Comparison of ENCODE assay signal across 35 cellular contexts in the genomic region with DNA sequence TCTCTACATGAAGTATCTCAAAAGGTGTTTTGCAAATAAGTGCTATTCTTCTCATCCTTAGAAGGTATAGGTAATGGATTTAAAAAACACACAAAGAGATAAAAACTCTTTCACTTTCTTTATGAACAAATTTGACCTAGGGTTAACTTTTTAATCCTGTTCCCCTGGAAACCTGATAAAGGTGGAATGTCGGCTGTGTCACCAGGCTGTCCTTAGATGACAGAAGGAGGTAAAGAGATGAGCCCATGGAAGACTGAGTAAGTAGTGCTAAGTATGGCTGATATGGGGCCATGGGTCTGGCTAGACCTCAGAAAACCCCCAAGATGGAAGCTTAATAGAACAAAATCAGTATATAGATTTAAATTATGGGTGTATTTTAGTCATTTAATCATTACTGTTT.
"Had no signal": no experiment of that assay in that cellular context is flagged by ENCODE, and none has a peak within 500 bp of the region (broad histone marks: within the 10 kb centered on the region; RNA-seq: fewer than 3 reads in every experiment).

No MANE protein-coding gene starts in this region.

- H3K27ac ChIP-seq: VCaP, WERI-Rb-1 had no signal

- H3K36me3 Mint-ChIP-seq: activated CD4-positive, alpha-beta memory T cell treated with anti-CD3 and anti-CD28 coated beads for 36 hours had no signal

- ATAC-seq: activated CD4-positive, alpha-beta T cell treated with anti-CD3 and anti-CD28 coated beads for 36 hours; activated CD4-positive, CD25-positive, alpha-beta regulatory T cell treated with anti-CD3 and anti-CD28 coated beads, Interleukin-2, amount 50 U/mL, for 24 hours; activated CD8-positive, alpha-beta memory T cell treated with anti-CD3 and anti-CD28 coated beads, Interleukin-2, amount 10 ng/mL, durations not matched to agents 7 days and 5 days; activated CD8-positive, alpha-beta T cell treated with anti-CD3 and anti-CD28 coated beads for 36 hours; activated CD8-positive, alpha-beta T cell treated with anti-CD3 and anti-CD28 coated beads, Interleukin-2, amount 10 ng/mL, durations not matched to agents 7 days and 5 days; T-cell; T-helper 17 cell; WTC11 had no signal

- DNase-seq: activated B cell treated with CpG ODN at 0.5 μM for 24 hours; activated CD4-positive, alpha-beta memory T cell treated with anti-CD3 and anti-CD28 coated beads for 36 hours; activated CD4-positive, alpha-beta memory T cell treated with anti-CD3 and anti-CD28 coated beads, Interleukin-2, amount 10 ng/mL, durations not matched to agents 7 days and 5 days; activated CD4-positive, alpha-beta T cell treated with anti-CD3 and anti-CD28 coated beads for 1 hour; activated CD4-positive, alpha-beta T cell treated with anti-CD3 and anti-CD28 coated beads for 36 hours; activated CD4-positive, alpha-beta T cell treated with anti-CD3 and anti-CD28 coated beads for 4 hours; activated CD4-positive, alpha-beta T cell treated with anti-CD3 and anti-CD28 coated beads for 48 hours; activated CD4-positive, alpha-beta T cell treated with anti-CD3 and anti-CD28 coated beads, Interleukin-2, amount 10 ng/mL, durations not matched to agents 24 days and 14 days; activated CD4-positive, alpha-beta T cell treated with anti-CD3 and anti-CD28 coated beads, Interleukin-2, amount 10 ng/mL, durations not matched to agents 7 days and 5 days; activated CD4-positive, alpha-beta T cell treated with anti-CD3 and anti-CD28 coated beads, Interleukin-2, amount 50 U/mL, for 1 hour; activated CD4-positive, alpha-beta T cell treated with anti-CD3 and anti-CD28 coated beads, Interleukin-2, amount 50 U/mL, for 4 hours; activated CD4-positive, alpha-beta T cell treated with anti-CD3 and anti-CD28 coated beads, Interleukin-2, amount 50 U/mL, for 48 hours; activated CD4-positive, CD25-positive, alpha-beta regulatory T cell; activated CD4-positive, CD25-positive, alpha-beta regulatory T cell treated with anti-CD3 and anti-CD28 coated beads, Interleukin-2, amount 50 U/mL, for 72 hours; activated CD8-positive, alpha-beta memory T cell treated with anti-CD3 and anti-CD28 coated beads for 24 hours; activated CD8-positive, alpha-beta memory T cell treated with anti-CD3 and anti-CD28 coated beads, Interleukin-2, amount 10 ng/mL, durations not matched to agents 7 days and 5 days; activated CD8-positive, alpha-beta memory T cell treated with anti-CD3 and anti-CD28 coated beads, Interleukin-2, amount 50 U/mL, for 4 hours; activated CD8-positive, alpha-beta memory T cell treated with anti-CD3 and anti-CD28 coated beads, Interleukin-2, amount 50 U/mL, for 48 hours; activated CD8-positive, alpha-beta T cell treated with anti-CD3 and anti-CD28 coated beads for 36 hours; activated CD8-positive, alpha-beta T cell treated with anti-CD3 and anti-CD28 coated beads, Interleukin-2, amount 10 ng/mL, durations not matched to agents 7 days and 5 days; activated T-cell treated with anti-CD3 and anti-CD28 coated beads for 4 hours; activated T-cell treated with anti-CD3 and anti-CD28 coated beads, Interleukin-2, amount 50 U/mL, for 1 hour; T-cell; T-helper 1 cell; T-helper 17 cell; T-helper 2 cell; T-helper 9 cell; T1000; WERI-Rb-1 had no signal

- H3K4me1 Mint-ChIP-seq: activated B cell treated with CpG ODN at 0.5 μM for 24 hours; activated CD4-positive, alpha-beta memory T cell treated with anti-CD3 and anti-CD28 coated beads, Interleukin-2, amount 10 ng/mL, durations not matched to agents 7 days and 5 days; activated CD4-positive, alpha-beta T cell treated with anti-CD3 and anti-CD28 coated beads for 36 hours; activated CD4-positive, alpha-beta T cell treated with anti-CD3 and anti-CD28 coated beads, Interleukin-2, amount 10 ng/mL, durations not matched to agents 24 days and 14 days; activated CD4-positive, alpha-beta T cell treated with anti-CD3 and anti-CD28 coated beads, Interleukin-2, amount 10 ng/mL, durations not matched to agents 7 days and 5 days; activated CD8-positive, alpha-beta memory T cell treated with anti-CD3 and anti-CD28 coated beads, Interleukin-2, amount 10 ng/mL, durations not matched to agents 7 days and 5 days; T-cell; T-helper 17 cell; WTC11 had no signal

- FAIRE-seq: TTC549 had no signal

- H3K4me3 Mint-ChIP-seq: activated B cell treated with CpG ODN at 0.5 μM for 24 hours; activated CD4-positive, alpha-beta memory T cell treated with anti-CD3 and anti-CD28 coated beads for 36 hours; activated CD4-positive, alpha-beta memory T cell treated with anti-CD3 and anti-CD28 coated beads, Interleukin-2, amount 10 ng/mL, durations not matched to agents 7 days and 5 days; activated CD4-positive, alpha-beta T cell treated with anti-CD3 and anti-CD28 coated beads for 36 hours; activated CD4-positive, alpha-beta T cell treated with anti-CD3 and anti-CD28 coated beads, Interleukin-2, amount 10 ng/mL, durations not matched to agents 24 days and 14 days; activated CD4-positive, alpha-beta T cell treated with anti-CD3 and anti-CD28 coated beads, Interleukin-2, amount 10 ng/mL, durations not matched to agents 7 days and 5 days; activated CD8-positive, alpha-beta memory T cell treated with anti-CD3 and anti-CD28 coated beads, Interleukin-2, amount 10 ng/mL, durations not matched to agents 7 days and 5 days; activated CD8-positive, alpha-beta T cell treated with anti-CD3 and anti-CD28 coated beads for 36 hours; activated CD8-positive, alpha-beta T cell treated with anti-CD3 and anti-CD28 coated beads, Interleukin-2, amount 10 ng/mL, durations not matched to agents 7 days and 5 days; T-cell; T-helper 1 cell treated with Interleukin-12 subunit alpha and Interleukin-12 subunit beta and Interleukin-4 antibody, amounts not matched to agents 30 μg/mL and 1 μg/mL, for 36 hours; T-helper 17 cell; T-helper 2 cell treated with Interferon-gamma antibody and Interleukin-4, amounts not matched to agents 5 μg/mL and 100 μg/mL, for 36 hours; WTC11 had no signal

- H3K36me3 ChIP-seq: WERI-Rb-1 had no signal

- H3K9me3 Mint-ChIP-seq: activated CD4-positive, alpha-beta memory T cell treated with anti-CD3 and anti-CD28 coated beads, Interleukin-2, amount 10 ng/mL, durations not matched to agents 7 days and 5 days had no signal

- H3K27ac Mint-ChIP-seq: activated B cell treated with CpG ODN at 0.5 μM for 24 hours; activated CD4-positive, alpha-beta memory T cell treated with anti-CD3 and anti-CD28 coated beads for 36 hours; activated CD4-positive, alpha-beta memory T cell treated with anti-CD3 and anti-CD28 coated beads, Interleukin-2, amount 10 ng/mL, durations not matched to agents 7 days and 5 days; activated CD4-positive, alpha-beta T cell treated with anti-CD3 and anti-CD28 coated beads for 36 hours; activated CD4-positive, alpha-beta T cell treated with anti-CD3 and anti-CD28 coated beads, Interleukin-2, amount 10 ng/mL, durations not matched to agents 24 days and 14 days; activated CD4-positive, alpha-beta T cell treated with anti-CD3 and anti-CD28 coated beads, Interleukin-2, amount 10 ng/mL, durations not matched to agents 7 days and 5 days; activated CD8-positive, alpha-beta memory T cell treated with anti-CD3 and anti-CD28 coated beads, Interleukin-2, amount 10 ng/mL, durations not matched to agents 7 days and 5 days; activated CD8-positive, alpha-beta T cell treated with anti-CD3 and anti-CD28 coated beads for 36 hours; activated CD8-positive, alpha-beta T cell treated with anti-CD3 and anti-CD28 coated beads, Interleukin-2, amount 10 ng/mL, durations not matched to agents 7 days and 5 days; T-cell; T-helper 1 cell treated with Interleukin-12 subunit alpha and Interleukin-12 subunit beta and Interleukin-4 antibody, amounts not matched to agents 30 μg/mL and 1 μg/mL, for 36 hours; T-helper 17 cell; T-helper 2 cell treated with Interferon-gamma antibody and Interleukin-4, amounts not matched to agents 5 μg/mL and 100 μg/mL, for 36 hours; WTC11 had no signal
